Comparison of ENCODE assay signal across 8 cellular contexts in the genomic region with DNA sequence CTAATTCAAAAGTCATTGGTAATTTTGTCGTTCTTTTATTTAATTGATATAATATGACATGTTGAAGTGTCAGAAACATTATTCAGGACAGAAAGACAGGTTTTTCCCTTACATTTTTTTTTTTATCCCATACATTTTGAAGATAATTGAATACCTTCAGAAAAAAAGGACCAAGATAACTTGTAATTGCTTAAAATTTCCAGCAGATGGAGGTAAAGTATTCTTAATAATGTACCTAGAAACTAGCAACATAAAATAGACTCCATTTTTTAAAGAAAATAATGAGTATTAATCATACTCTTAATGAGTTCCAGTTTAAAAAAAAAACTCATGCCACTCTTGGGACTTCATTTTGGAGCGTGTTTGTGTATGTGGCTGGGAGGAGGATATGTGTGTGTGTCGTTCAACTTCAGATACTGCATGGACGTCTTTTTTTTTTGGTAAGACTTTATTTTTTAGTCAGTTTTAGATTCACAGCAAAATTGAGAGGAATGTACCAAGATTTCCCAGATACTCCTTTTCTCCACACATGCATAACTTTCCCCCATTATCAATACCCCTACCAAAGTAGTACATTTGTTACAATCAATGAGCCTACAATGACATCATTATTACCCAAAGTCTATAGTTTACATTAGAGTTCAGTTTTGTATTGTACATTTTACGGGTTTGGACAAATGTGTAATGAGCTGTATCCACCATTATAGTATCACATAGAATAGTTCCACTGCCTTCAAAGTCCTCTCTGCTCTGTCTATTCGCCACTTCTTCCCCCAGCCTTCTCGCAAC.
DNase-seq lines count a peak whose midpoint lies in the region; ATAC-seq and TF ChIP-seq lines count a peak whose summit lies in the region.

No MANE protein-coding gene starts in this region.

- WGBS in SK-N-SH (ENCODE audit: low lambda C conversion rate) = 19% methylated on average over 7 of the region's 7 CpGs
- WGBS in tibial nerve, 2 donors = 38% methylated on average over 7 of the region's 7 CpGs
- WGBS in thyroid gland, 2 donors = 48 to 50% methylated on average over 7 of the region's 7 CpGs

- TF ChIP-seq RAD21 in SK-N-SH (IDR thresholded peaks at IDR 0.05; ENCODE audit: low read length) = peak; percentile 53

- H3K9me3 ChIP-seq in SK-N-SH = no peaks in the 10 kb centered on the region
- H3K9me3 ChIP-seq in tibial nerve = no peaks in the 10 kb centered on the region
- H3K9me3 ChIP-seq in thyroid gland = no peaks in the 10 kb centered on the region

- H3K9ac ChIP-seq in SK-N-SH = no peak overlapping the region

- H2AFZ ChIP-seq in SK-N-SH (ENCODE audit: low read depth) = peak overlapping the region; percentile 85

- H3K36me3 ChIP-seq in SK-N-SH (replicated peaks in 1 of 2; ENCODE audit: control insufficient read depth in 1 of 2, insufficient read depth in 2 of 2, low read length in 1 of 2) (no peaks in the 10 kb centered on the region), tibial nerve (no peaks in the 10 kb centered on the region), thyroid gland (no peaks in the 10 kb centered on the region)

- no peaks in the 10 kb centered on the region for H4K20me1 ChIP-seq in SK-N-SH (ENCODE audit: insufficient read depth)

- TF ChIP-seq POLR2A in tibial nerve (IDR thresholded peaks at IDR 0.05) = no peak
- TF ChIP-seq POLR2A in thyroid gland (IDR thresholded peaks at IDR 0.05) = no peak

- H3K79me2 ChIP-seq in SK-N-SH (ENCODE audit: insufficient read depth) = no peaks in the 10 kb centered on the region

- ATAC-seq in GM18867 (IDR thresholded peaks at IDR 0.05; ENCODE audit: unreplicated experiment) (no peak), HG03439 (IDR thresholded peaks at IDR 0.05; ENCODE audit: unreplicated experiment) (no peak)

- intact Hi-C loops in thyroid gland (cut with DNase I) = loop anchor here (10.0 kb wide), 1 partner anchor 258 kb away; a partner anchor contains a TSS

- POLR2A ChIA-PET in SK-N-SH (lab: Yijun Ruan, JAX) = no interaction called here

- peak overlapping the region; percentile 30 to 40; a peak in 3 of 4 replicates for H3K4me3 ChIP-seq in SK-N-SH (ENCODE audit: low read depth in 2 of 2, low read length in 1 of 2)
- H3K4me3 ChIP-seq in tibial nerve = peak overlapping the region in 1 of 4 donors; percentile 18
- H3K4me3 ChIP-seq in thyroid gland (replicated peaks in 1 of 3) = no peak overlapping the region

- DNase-seq in DMS53 (lab: John Stamatoyannopoulos, UW) (peak; percentile 62), HS-5 (ENCODE audit: low read depth) (peak; percentile 23), SK-N-SH (peak; percentile 3), glutamatergic neuron (no peak), tibial nerve (ENCODE audit: low spot score in 2 of 2) (no peak), thyroid gland (no peak)

- no peaks in the 10 kb centered on the region for H3K4me1 Mint-ChIP-seq in glutamatergic neuron (ENCODE audit: low read depth, unreplicated experiment)

- H3K4me2 ChIP-seq in SK-N-SH = no peak overlapping the region

- no peak overlapping the region for H3K27ac Mint-ChIP-seq in glutamatergic neuron (ENCODE audit: unreplicated experiment)

- H3K27me3 ChIP-seq in SK-N-SH (ENCODE audit: insufficient read depth) (no peaks in the 10 kb centered on the region), tibial nerve (no peaks in the 10 kb centered on the region), thyroid gland (no peaks in the 10 kb centered on the region)

- no peaks in the 10 kb centered on the region for H3K9me2 ChIP-seq in SK-N-SH

- H3K4me1 ChIP-seq in SK-N-SH (ENCODE audit: control insufficient read depth in 1 of 2, insufficient read depth in 2 of 2, low read depth in 1 of 2, low read length in 1 of 2) = no peaks in the 10 kb centered on the region
- no peaks in the 10 kb centered on the region for H3K4me1 ChIP-seq in tibial nerve
- peaks cover 0 to 3% of the 10 kb centered on the region in 2 donors for H3K4me1 ChIP-seq in thyroid gland

- CTCF ChIA-PET in SK-N-SH (lab: Yijun Ruan, JAX) = interaction anchor here (1.0 kb wide), 1 partner anchor 258 kb away, joined by 3 read pairs; no protein-coding TSS in a partner anchor

- H3K27me3 Mint-ChIP-seq in glutamatergic neuron (ENCODE audit: unreplicated experiment) = no peaks in the 10 kb centered on the region

- TF ChIP-seq CTCF in SK-N-SH (IDR thresholded peaks at IDR 0.05) (peak; percentile 72), glutamatergic neuron (IDR thresholded peaks at IDR 0.05; ENCODE audit: partially characterized antibody, unreplicated experiment) (peak; percentile 79), tibial nerve (IDR thresholded peaks at IDR 0.05) (peak; percentile 36 to 53 (median 45)), thyroid gland (IDR thresholded peaks at IDR 0.05) (peak in 3 of 6 experiments; percentile 51 to 63 (median 59))

- H3K36me3 Mint-ChIP-seq in glutamatergic neuron (ENCODE audit: unreplicated experiment) = no peaks in the 10 kb centered on the region

- no peaks in the 10 kb centered on the region for H3F3A ChIP-seq in SK-N-SH (replicated peaks; ENCODE audit: insufficient read depth)

- H3K4me3 Mint-ChIP-seq in glutamatergic neuron (ENCODE audit: unreplicated experiment) = no peak overlapping the region

- no peak overlapping the region for H3K27ac ChIP-seq in SK-N-SH (ENCODE audit: low read depth in 2 of 2, low read length in 1 of 2)
- H3K27ac ChIP-seq in tibial nerve = no peak overlapping the region
- no peak overlapping the region for H3K27ac ChIP-seq in thyroid gland

- no peak for TF ChIP-seq EP300 in SK-N-SH (IDR thresholded peaks at IDR 0.05; ENCODE audit: borderline replicate concordance in 1 of 2, low read depth in 1 of 2, low read length in 1 of 2)
- TF ChIP-seq EP300 in tibial nerve (IDR thresholded peaks at IDR 0.05) = no peak

- no peaks in the 10 kb centered on the region for H3K9me3 Mint-ChIP-seq in glutamatergic neuron (ENCODE audit: unreplicated experiment)

TF ChIP-seq in SK-N-SH, 30 proteins besides CTCF, POLR2A, EP300 and RAD21:
- TF ChIP-seq RFX5 (IDR thresholded peaks at IDR 0.05; ENCODE audit: low read length) (no peak), TAF1 (IDR thresholded peaks at IDR 0.05; ENCODE audit: borderline replicate concordance, low read depth, low read length) (no peak), MXI1 (IDR thresholded peaks at IDR 0.05; ENCODE audit: low read depth, low read length) (no peak), SMC3 (IDR thresholded peaks at IDR 0.05; ENCODE audit: low read depth, low read length) (0 out of 2 replicates have a peak, but pooled peaks have one; percentile 4), FOSL2 (IDR thresholded peaks at IDR 0.05; ENCODE audit: borderline replicate concordance, low read depth) (no peak), EZH2phosphoT487 (IDR thresholded peaks at IDR 0.05; ENCODE audit: borderline replicate concordance, low read depth) (no peak), RCOR1 (IDR thresholded peaks at IDR 0.05; ENCODE audit: low read length) (no peak), YY1 (IDR thresholded peaks at IDR 0.05; ENCODE audit: low read depth) (peak; percentile 33; the same call in 1 of the 2 replicates)
- TF ChIP-seq, protein P1, sequence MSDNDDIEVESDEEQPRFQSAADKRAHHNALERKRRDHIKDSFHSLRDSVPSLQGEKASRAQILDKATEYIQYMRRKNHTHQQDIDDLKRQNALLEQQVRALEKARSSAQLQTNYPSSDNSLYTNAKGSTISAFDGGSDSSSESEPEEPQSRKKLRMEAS (IDR thresholded peaks at IDR 0.05; ENCODE audit: low read depth) = no peak

Comparison
In these comparisons a context has a peak if more than half of its experiments do, and no peak if none do; other contexts are left out.
1. DNase-seq: peak in DMS53 (single experiment), HS-5 (single experiment) and SK-N-SH (single experiment); none in glutamatergic neuron (single experiment), tibial nerve (0 of 2) and thyroid gland (0 of 2).
2. H3K4me3 ChIP-seq: peak in SK-N-SH (2 of 2); none in thyroid gland (0 of 3).